In the genomic region with DNA sequence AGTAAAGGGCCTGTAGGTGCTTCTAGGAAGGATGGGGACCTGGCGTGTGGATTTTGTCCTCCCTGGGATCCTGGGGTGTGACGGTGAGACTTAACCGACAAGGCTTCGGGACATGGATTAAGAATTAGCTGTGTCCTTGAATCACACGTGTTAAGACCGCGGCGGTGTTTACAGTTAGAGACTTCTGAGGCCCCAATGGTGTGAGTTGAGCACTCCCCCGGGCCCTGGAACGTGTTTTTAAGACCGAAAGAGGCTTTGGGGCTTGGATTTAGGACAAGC, we compare ENCODE assay signal across 1 cellular context.
TF ChIP-seq lines count a peak whose summit lies in the region.

No MANE protein-coding gene starts in this region.

TF ChIP-seq in SK-N-SH treated with all-trans-retinoic acid at 6 μM for 48 hours, 23 proteins besides CTCF, POLR2A, EP300 and RAD21 (continued from another document):
- no peak for TF ChIP-seq PPARA (CRISPR knock-in tag; IDR thresholded peaks at IDR 0.05; ENCODE audit: borderline replicate concordance)
